14 cellular contexts compared by ENCODE assay signal in genomic region chr1:44511363-44511762, GRCh38.
"Had no signal": no experiment of that assay in that cellular context is flagged by ENCODE, and none has a peak within 500 bp of the region (broad histone marks: within the 10 kb centered on the region; RNA-seq: fewer than 3 reads in every experiment).

No MANE protein-coding gene starts in this region.

- DNase-seq: activated gamma-delta T cell; activated T-cell treated with anti-CD3 and anti-CD28 coated beads, Interleukin-2, amount 50 U/mL, for 1 hour; aorta; dermis blood vessel endothelial cell; foreskin melanocyte; heart left ventricle; immature natural killer cell; left cardiac atrium; lower lobe of right lung; naive B cell; retina; stimulated activated naive CD4-positive, alpha-beta T cell; trophoblast cell had no signal

- ATAC-seq: heart left ventricle, left cardiac atrium, lower lobe of right lung, WTC11 had no signal

- H3K9me3 Mint-ChIP-seq: immature natural killer cell, naive B cell, WTC11 had no signal

- H3K36me3 Mint-ChIP-seq: immature natural killer cell, naive B cell, WTC11 had no signal

- H3K9me3 ChIP-seq: heart left ventricle, lower lobe of right lung had no signal

- H3K27ac Mint-ChIP-seq: immature natural killer cell, WTC11 had no signal

- H3K4me3 Mint-ChIP-seq: immature natural killer cell, WTC11 had no signal

- H3K4me1 Mint-ChIP-seq: immature natural killer cell had no signal
